In the genomic region with DNA sequence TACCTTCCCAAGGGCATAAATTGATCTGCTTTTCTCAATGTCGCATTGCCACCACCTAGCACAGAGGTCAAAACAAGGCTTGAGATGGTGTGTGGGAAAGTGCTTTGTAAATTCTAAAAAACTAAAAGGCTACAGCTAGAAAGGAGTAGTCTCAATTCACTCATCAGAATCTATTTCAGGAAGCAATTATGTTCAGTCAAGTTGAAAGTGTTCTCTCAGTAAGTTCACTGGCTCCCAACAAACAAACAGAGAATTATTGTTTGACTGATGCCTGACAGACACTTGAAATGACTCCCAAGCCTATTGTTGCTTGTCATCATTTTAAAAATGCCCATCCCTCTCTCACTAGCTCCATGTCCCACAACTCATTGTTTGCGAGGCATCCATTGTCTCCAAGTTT, we compare ENCODE assay signal across 22 cellular contexts.
DNase-seq lines count a peak whose midpoint lies in the region; ATAC-seq and TF ChIP-seq lines count a peak whose summit lies in the region.
"Had no signal": no experiment of that assay in that cellular context is flagged by ENCODE, and none has a peak within 500 bp of the region (broad histone marks: within the 10 kb centered on the region; RNA-seq: fewer than 3 reads in every experiment).

No MANE protein-coding gene starts in this region.

- H3K36me3 ChIP-seq in GM23338 (ENCODE audit: insufficient read depth): no peaks in the 10 kb centered on the region
- H3K36me3 ChIP-seq in OCI-LY3 (replicated peaks; ENCODE audit: low read depth, low read length): no peaks in the 10 kb centered on the region
- H3K36me3 ChIP-seq: BLaER1 had no signal

- ATAC-seq in GM23338: no peak
- ATAC-seq in GM19324 (IDR thresholded peaks at IDR 0.05; ENCODE audit: low FRiP score, unreplicated experiment): no peak

- no peak overlapping the region for H3K4me3 ChIP-seq in GM23338
- no peak overlapping the region for H3K4me3 ChIP-seq in OCI-LY3 (ENCODE audit: low read length)
- H3K4me3 ChIP-seq: BLaER1, GM23248 had no signal

- H3F3A ChIP-seq in GM23338 (replicated peaks; ENCODE audit: low read depth): no peaks in the 10 kb centered on the region

- no peak overlapping the region for H3K27ac Mint-ChIP-seq in GM23338
- H3K27ac Mint-ChIP-seq: CD4-positive, alpha-beta T cell had no signal

- no peaks in the 10 kb centered on the region for H3K36me3 Mint-ChIP-seq in GM23338 (ENCODE audit: low read depth)

- DNase-seq in NCI-H1417 (lab: John Stamatoyannopoulos, UW) (peak; percentile 1 to 23 (median 14)), NCI-H1417 treated with DMSO at 0.1 percent for 48 hours (lab: John Stamatoyannopoulos, UW) (no peak), GM23338 (ENCODE audit: low spot score) (no peak), inferior parietal cortex (ENCODE audit: extremely low spot score) (peak; percentile 2), middle frontal gyrus (ENCODE audit: extremely low spot score, low spot score) (no peak)
- no peak for DNase-seq in stimulated activated naive CD4-positive, alpha-beta T cell (lab: John Stamatoyannopoulos, UW)
- DNase-seq: ACHN; CD4-positive, alpha-beta T cell; COR-L47; DMS79; GM23248; HCEC 1CT; KG1; NCI-H1092 treated with DMSO at 0.1 percent for 48 hours; NCI-H1694 treated with DMSO at 0.1 percent for 48 hours; NCI-H2081 treated with DMSO at 0.1 percent for 48 hours; NCI-H510A; NCI-H82 had no signal

- no peak overlapping the region for H3K4me3 Mint-ChIP-seq in GM23338
- H3K4me3 Mint-ChIP-seq: CD4-positive, alpha-beta T cell had no signal

- H3K4me2 ChIP-seq in GM23338 (no peak overlapping the region), OCI-LY3 (ENCODE audit: low read length) (peak overlapping the region; percentile 72; the same call in 1 of the 2 replicates)
- H3K4me2 ChIP-seq: BLaER1 had no signal

- H3K9me3 ChIP-seq in OCI-LY3 (ENCODE audit: insufficient read depth, low read length): no peaks in the 10 kb centered on the region
- H3K9me3 ChIP-seq: BLaER1 had no signal

- H2AFZ ChIP-seq in GM23338 (0 out of 2 replicates have a peak overlapping the region, but pooled peaks have one; percentile 14), OCI-LY3 (ENCODE audit: low read depth, low read length) (no peak overlapping the region)
- H2AFZ ChIP-seq: GM23248 had no signal

- H3K27me3 Mint-ChIP-seq in GM23338 (ENCODE audit: insufficient read depth, low read depth, poor library complexity): peaks cover 3% of the 10 kb centered on the region
- H3K27me3 Mint-ChIP-seq: CD4-positive, alpha-beta T cell had no signal

- H3K27ac ChIP-seq in GM23338 (ENCODE audit: low read depth) (no peak overlapping the region), OCI-LY3 (ENCODE audit: low read length) (no peak overlapping the region)
- H3K27ac ChIP-seq: 22Rv1, BLaER1, GM23248 had no signal

- no peak for TF ChIP-seq CTCF in GM23338 (conservative IDR thresholded peaks at IDR 0.05; ENCODE audit: low read depth in 2 of 2)
- TF ChIP-seq CTCF in OCI-LY3 (IDR thresholded peaks at IDR 0.05; ENCODE audit: low read depth, low read length): no peak

- no peaks in the 10 kb centered on the region for H3K4me1 Mint-ChIP-seq in GM23338

- no peaks in the 10 kb centered on the region for H3K9me3 Mint-ChIP-seq in GM23338

- H3K9ac ChIP-seq in OCI-LY3 (ENCODE audit: low read length): no peak overlapping the region
- H3K9ac ChIP-seq: BLaER1, GM23248 had no signal

- H3K27me3 ChIP-seq in GM23338 (ENCODE audit: insufficient read depth) (no peaks in the 10 kb centered on the region), OCI-LY3 (ENCODE audit: low read depth, low read length) (no peaks in the 10 kb centered on the region)
- H3K27me3 ChIP-seq: BLaER1 had no signal

- H3K4me1 ChIP-seq in GM23338 (ENCODE audit: insufficient read depth): no peaks in the 10 kb centered on the region
- peaks cover 28% of the 10 kb centered on the region for H3K4me1 ChIP-seq in OCI-LY3 (ENCODE audit: low read length)
- H3K4me1 ChIP-seq: BLaER1 had no signal

- H4K20me1 ChIP-seq in GM23338 (replicated peaks; ENCODE audit: insufficient read depth) (no peaks in the 10 kb centered on the region), OCI-LY3 (ENCODE audit: insufficient read depth, low read length) (no peaks in the 10 kb centered on the region)
- H4K20me1 ChIP-seq: BLaER1 had no signal

- H3K9me2 ChIP-seq in GM23338 (ENCODE audit: insufficient read depth): no peaks in the 10 kb centered on the region

- H3K79me2 ChIP-seq in GM23338 (replicated peaks; ENCODE audit: insufficient read depth): no peaks in the 10 kb centered on the region
- H3K79me2 ChIP-seq in OCI-LY3 (ENCODE audit: low read length): no peaks in the 10 kb centered on the region

TF ChIP-seq in GM23338, 12 proteins besides CTCF, POLR2A, EP300 and RAD21 (continues in another document):
- no peak for TF ChIP-seq CREB1 (CRISPR knock-in tag; IDR thresholded peaks at IDR 0.05; ENCODE audit: low read depth)
- TF ChIP-seq POLR2AphosphoS5 (IDR thresholded peaks at IDR 0.05; ENCODE audit: low read depth): no peak
- TF ChIP-seq EZH2 (IDR thresholded peaks at IDR 0.05; ENCODE audit: low read depth, unreplicated experiment): no peak
- TF ChIP-seq NANOG (IDR thresholded peaks at IDR 0.05; ENCODE audit: borderline replicate concordance): no peak
- TF ChIP-seq STAT1 (IDR thresholded peaks at IDR 0.05; ENCODE audit: unreplicated experiment): no peak
- no peak for TF ChIP-seq JUNB (IDR thresholded peaks at IDR 0.05; ENCODE audit: unreplicated experiment)
- TF ChIP-seq, protein P1, sequence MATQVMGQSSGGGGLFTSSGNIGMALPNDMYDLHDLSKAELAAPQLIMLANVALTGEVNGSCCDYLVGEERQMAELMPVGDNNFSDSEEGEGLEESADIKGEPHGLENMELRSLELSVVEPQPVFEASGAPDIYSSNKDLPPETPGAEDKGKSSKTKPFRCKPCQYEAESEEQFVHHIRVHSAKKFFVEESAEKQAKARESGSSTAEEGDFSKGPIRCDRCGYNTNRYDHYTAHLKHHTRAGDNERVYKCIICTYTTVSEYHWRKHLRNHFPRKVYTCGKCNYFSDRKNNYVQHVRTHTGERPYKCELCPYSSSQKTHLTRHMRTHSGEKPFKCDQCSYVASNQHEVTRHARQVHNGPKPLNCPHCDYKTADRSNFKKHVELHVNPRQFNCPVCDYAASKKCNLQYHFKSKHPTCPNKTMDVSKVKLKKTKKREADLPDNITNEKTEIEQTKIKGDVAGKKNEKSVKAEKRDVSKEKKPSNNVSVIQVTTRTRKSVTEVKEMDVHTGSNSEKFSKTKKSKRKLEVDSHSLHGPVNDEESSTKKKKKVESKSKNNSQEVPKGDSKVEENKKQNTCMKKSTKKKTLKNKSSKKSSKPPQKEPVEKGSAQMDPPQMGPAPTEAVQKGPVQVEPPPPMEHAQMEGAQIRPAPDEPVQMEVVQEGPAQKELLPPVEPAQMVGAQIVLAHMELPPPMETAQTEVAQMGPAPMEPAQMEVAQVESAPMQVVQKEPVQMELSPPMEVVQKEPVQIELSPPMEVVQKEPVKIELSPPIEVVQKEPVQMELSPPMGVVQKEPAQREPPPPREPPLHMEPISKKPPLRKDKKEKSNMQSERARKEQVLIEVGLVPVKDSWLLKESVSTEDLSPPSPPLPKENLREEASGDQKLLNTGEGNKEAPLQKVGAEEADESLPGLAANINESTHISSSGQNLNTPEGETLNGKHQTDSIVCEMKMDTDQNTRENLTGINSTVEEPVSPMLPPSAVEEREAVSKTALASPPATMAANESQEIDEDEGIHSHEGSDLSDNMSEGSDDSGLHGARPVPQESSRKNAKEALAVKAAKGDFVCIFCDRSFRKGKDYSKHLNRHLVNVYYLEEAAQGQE (IDR thresholded peaks at IDR 0.05; ENCODE audit: unreplicated experiment): no peak

Comparison
In these comparisons a context has a peak if more than half of its experiments do, and no peak if none do; other contexts are left out.
1. DNase-seq: peak in NCI-H1417 (3 of 3) and inferior parietal cortex (single experiment); none in NCI-H1417 treated with DMSO at 0.1 percent for 48 hours (single experiment), GM23338 (single experiment), stimulated activated naive CD4-positive, alpha-beta T cell (0 of 6) and middle frontal gyrus (single experiment).